1 cellular context compared by ENCODE assay signal in the genomic region with DNA sequence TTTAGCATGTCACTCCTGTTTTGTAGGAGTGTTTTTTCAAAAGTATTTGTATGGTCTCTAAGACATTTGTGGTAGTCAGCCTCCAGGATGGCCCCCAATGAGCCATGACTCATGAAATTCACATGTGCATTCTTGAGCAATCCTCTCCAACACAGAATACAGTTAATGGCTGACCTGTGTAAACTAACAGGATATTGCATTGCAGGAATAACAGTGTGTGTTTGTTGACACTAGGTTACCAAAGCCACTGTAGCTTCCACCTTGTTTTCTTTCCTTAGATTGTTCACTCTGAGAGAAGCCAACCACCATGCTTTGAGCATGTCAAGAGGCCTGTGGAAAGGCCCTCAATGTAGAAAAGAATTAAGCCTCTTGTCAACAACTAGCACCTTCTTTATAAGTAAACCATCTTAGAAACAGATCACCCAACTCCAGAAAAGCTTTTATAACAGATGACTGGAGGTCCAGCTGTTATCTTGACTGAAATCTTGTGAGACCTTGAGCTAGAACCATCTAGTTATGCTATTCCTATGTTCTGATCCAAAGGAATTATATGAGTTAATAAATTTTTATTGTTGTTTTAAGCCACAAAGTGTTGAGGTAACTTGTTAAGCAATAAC.
TF ChIP-seq lines count a peak whose summit lies in the region.

No MANE protein-coding gene starts in this region.

TF ChIP-seq in HepG2, 621 proteins besides CTCF, POLR2A, EP300 and RAD21 (continued from another document and continues in another):
- peak; percentile 89; the same call in 1 of the 2 replicates for TF ChIP-seq ETV5 (CRISPR knock-in tag; IDR thresholded peaks at IDR 0.05; ENCODE audit: borderline replicate concordance)
- TF ChIP-seq, protein P1, sequence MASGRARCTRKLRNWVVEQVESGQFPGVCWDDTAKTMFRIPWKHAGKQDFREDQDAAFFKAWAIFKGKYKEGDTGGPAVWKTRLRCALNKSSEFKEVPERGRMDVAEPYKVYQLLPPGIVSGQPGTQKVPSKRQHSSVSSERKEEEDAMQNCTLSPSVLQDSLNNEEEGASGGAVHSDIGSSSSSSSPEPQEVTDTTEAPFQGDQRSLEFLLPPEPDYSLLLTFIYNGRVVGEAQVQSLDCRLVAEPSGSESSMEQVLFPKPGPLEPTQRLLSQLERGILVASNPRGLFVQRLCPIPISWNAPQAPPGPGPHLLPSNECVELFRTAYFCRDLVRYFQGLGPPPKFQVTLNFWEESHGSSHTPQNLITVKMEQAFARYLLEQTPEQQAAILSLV (CRISPR knock-in tag; IDR thresholded peaks at IDR 0.05; ENCODE audit: borderline replicate concordance), result no peak
- peak; percentile 74; the same call in 1 of the 2 replicates for TF ChIP-seq BRD4 (CRISPR knock-in tag; IDR thresholded peaks at IDR 0.05)
- TF ChIP-seq DNMT3B (CRISPR knock-in tag; conservative IDR thresholded peaks at IDR 0.05), result peak; percentile 73; the same call in 1 of the 2 replicates
- TF ChIP-seq KLF9 (CRISPR knock-in tag; IDR thresholded peaks at IDR 0.05; ENCODE audit: low read depth), result no peak
- no peak for TF ChIP-seq ZBTB42 (CRISPR knock-in tag; IDR thresholded peaks at IDR 0.05)
- no peak for TF ChIP-seq NFE2L1 (CRISPR knock-in tag; IDR thresholded peaks at IDR 0.05; ENCODE audit: borderline replicate concordance)
- no peak for TF ChIP-seq ZNF496 (CRISPR knock-in tag; IDR thresholded peaks at IDR 0.05; ENCODE audit: insufficient replicate concordance)
- peak; percentile 88 for TF ChIP-seq THAP11 (CRISPR knock-in tag; IDR thresholded peaks at IDR 0.05)
- TF ChIP-seq ZBTB7B (CRISPR knock-in tag; IDR thresholded peaks at IDR 0.05), result 0 out of 2 replicates have a peak, but pooled peaks have one; percentile 28
- peak; percentile 91 for TF ChIP-seq MAX (IDR thresholded peaks at IDR 0.05)
- peak; percentile 32; the same call in 1 of the 2 replicates for TF ChIP-seq NCOR1 (IDR thresholded peaks at IDR 0.05; ENCODE audit: borderline replicate concordance, low read length)
- TF ChIP-seq PCBP1 (IDR thresholded peaks at IDR 0.05; ENCODE audit: borderline replicate concordance, low read depth, low read length), result no peak
- no peak for TF ChIP-seq ZNF616 (CRISPR knock-in tag; IDR thresholded peaks at IDR 0.05; ENCODE audit: low read depth)
- peak; percentile 76 for TF ChIP-seq HNF4A (CRISPR knock-in tag; IDR thresholded peaks at IDR 0.05)
- no peak for TF ChIP-seq MYNN (CRISPR knock-in tag; IDR thresholded peaks at IDR 0.05; ENCODE audit: low read depth)
- TF ChIP-seq RFXANK (CRISPR knock-in tag; IDR thresholded peaks at IDR 0.05), result peak; percentile 48; the same call in 1 of the 2 replicates
- peak; percentile 90; the same call in 1 of the 2 replicates for TF ChIP-seq SALL1 (CRISPR knock-in tag; IDR thresholded peaks at IDR 0.05)
- TF ChIP-seq ZNF160 (CRISPR knock-in tag; IDR thresholded peaks at IDR 0.05), result no peak
- no peak for TF ChIP-seq XRCC5 (optimal IDR thresholded peaks at IDR 0.05; ENCODE audit: low read length)
- TF ChIP-seq MIER3 (CRISPR knock-in tag; IDR thresholded peaks at IDR 0.05; ENCODE audit: borderline replicate concordance), result peak; percentile 99
- peak; percentile 99 for TF ChIP-seq CEBPG (CRISPR knock-in tag; IDR thresholded peaks at IDR 0.05)
- TF ChIP-seq, protein P2, sequence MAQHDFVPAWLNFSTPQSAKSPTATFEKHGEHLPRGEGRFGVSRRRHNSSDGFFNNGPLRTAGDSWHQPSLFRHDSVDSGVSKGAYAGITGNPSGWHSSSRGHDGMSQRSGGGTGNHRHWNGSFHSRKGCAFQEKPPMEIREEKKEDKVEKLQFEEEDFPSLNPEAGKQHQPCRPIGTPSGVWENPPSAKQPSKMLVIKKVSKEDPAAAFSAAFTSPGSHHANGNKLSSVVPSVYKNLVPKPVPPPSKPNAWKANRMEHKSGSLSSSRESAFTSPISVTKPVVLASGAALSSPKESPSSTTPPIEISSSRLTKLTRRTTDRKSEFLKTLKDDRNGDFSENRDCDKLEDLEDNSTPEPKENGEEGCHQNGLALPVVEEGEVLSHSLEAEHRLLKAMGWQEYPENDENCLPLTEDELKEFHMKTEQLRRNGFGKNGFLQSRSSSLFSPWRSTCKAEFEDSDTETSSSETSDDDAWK (CRISPR knock-in tag; IDR thresholded peaks at IDR 0.05), result no peak
- TF ChIP-seq TBX3 (IDR thresholded peaks at IDR 0.05; ENCODE audit: borderline replicate concordance), result peak; percentile 72; the same call in 1 of the 2 replicates
- TF ChIP-seq GZF1 (CRISPR knock-in tag; IDR thresholded peaks at IDR 0.05), result no peak
- peak; percentile 60; the same call in 1 of the 2 replicates for TF ChIP-seq ZNF34 (CRISPR knock-in tag; IDR thresholded peaks at IDR 0.05; ENCODE audit: borderline replicate concordance)
- no peak for TF ChIP-seq ATF7 (IDR thresholded peaks at IDR 0.05)
- no peak for TF ChIP-seq ATF7 (CRISPR knock-in tag; IDR thresholded peaks at IDR 0.05)
- peak; percentile 86; the same call in 1 of the 2 replicates for TF ChIP-seq HOXD1 (CRISPR knock-in tag; IDR thresholded peaks at IDR 0.05)
- no peak for TF ChIP-seq ZNF740 (CRISPR knock-in tag; IDR thresholded peaks at IDR 0.05)
- TF ChIP-seq MED13 (CRISPR knock-in tag; IDR thresholded peaks at IDR 0.05), result peak; percentile 54; the same call in 1 of the 2 replicates
- peak; percentile 86 for TF ChIP-seq FOXA1 (IDR thresholded peaks at IDR 0.05)
- TF ChIP-seq FOXA1 (CRISPR knock-in tag; IDR thresholded peaks at IDR 0.05), result peak; percentile 98
- TF ChIP-seq ZMAT3 (CRISPR knock-in tag; conservative IDR thresholded peaks at IDR 0.05), result 0 out of 2 replicates have a peak, but pooled peaks have one; percentile 38
- TF ChIP-seq RFX3 (CRISPR knock-in tag; IDR thresholded peaks at IDR 0.05), result peak; percentile 58; the same call in 1 of the 2 replicates
- TF ChIP-seq SALL2 (CRISPR knock-in tag; IDR thresholded peaks at IDR 0.05), result 0 out of 2 replicates have a peak, but pooled peaks have one; percentile 33
- no peak for TF ChIP-seq EZH2 (conservative IDR thresholded peaks at IDR 0.05; ENCODE audit: low read depth, low read length)
- TF ChIP-seq ZNF333 (CRISPR knock-in tag; IDR thresholded peaks at IDR 0.05; ENCODE audit: borderline replicate concordance), result no peak
- TF ChIP-seq STAG1 (CRISPR knock-in tag; IDR thresholded peaks at IDR 0.05), result peak; percentile 11; the same call in 1 of the 2 replicates
- peak; percentile 88 for TF ChIP-seq MXD4 (CRISPR knock-in tag; IDR thresholded peaks at IDR 0.05)
- 0 out of 2 replicates have a peak, but pooled peaks have one; percentile 51 for TF ChIP-seq CBFB (CRISPR knock-in tag; IDR thresholded peaks at IDR 0.05)
- TF ChIP-seq HHEX (CRISPR knock-in tag; IDR thresholded peaks at IDR 0.05), result peak; percentile 75
- no peak for TF ChIP-seq NR1H2 (CRISPR knock-in tag; IDR thresholded peaks at IDR 0.05; ENCODE audit: borderline replicate concordance, low read depth)
- TF ChIP-seq ZKSCAN8 (CRISPR knock-in tag; IDR thresholded peaks at IDR 0.05; ENCODE audit: borderline replicate concordance), result peak; percentile 93
- no peak for TF ChIP-seq ZNF572 (CRISPR knock-in tag; IDR thresholded peaks at IDR 0.05)
- no peak for TF ChIP-seq ATM (IDR thresholded peaks at IDR 0.05; ENCODE audit: borderline replicate concordance)
- peak; percentile 81; the same call in 1 of the 2 replicates for TF ChIP-seq KLF11 (CRISPR knock-in tag; IDR thresholded peaks at IDR 0.05)
- TF ChIP-seq CC2D1A (CRISPR knock-in tag; IDR thresholded peaks at IDR 0.05), result no peak
- TF ChIP-seq ZBTB7A (CRISPR knock-in tag; IDR thresholded peaks at IDR 0.05), result no peak
- TF ChIP-seq KLF15 (CRISPR knock-in tag; IDR thresholded peaks at IDR 0.05; ENCODE audit: borderline replicate concordance), result no peak
- no peak for TF ChIP-seq ZBTB2 (CRISPR knock-in tag; IDR thresholded peaks at IDR 0.05; ENCODE audit: low read depth)
- TF ChIP-seq ZNF549 (CRISPR knock-in tag; IDR thresholded peaks at IDR 0.05), result no peak
- TF ChIP-seq POLR2G (IDR thresholded peaks at IDR 0.05; ENCODE audit: low read depth, low read length), result no peak
- no peak for TF ChIP-seq ZC3H4 (CRISPR knock-in tag; IDR thresholded peaks at IDR 0.05; ENCODE audit: borderline replicate concordance)
- TF ChIP-seq PHF20 (CRISPR knock-in tag; IDR thresholded peaks at IDR 0.05), result no peak
- TF ChIP-seq, protein P3, sequence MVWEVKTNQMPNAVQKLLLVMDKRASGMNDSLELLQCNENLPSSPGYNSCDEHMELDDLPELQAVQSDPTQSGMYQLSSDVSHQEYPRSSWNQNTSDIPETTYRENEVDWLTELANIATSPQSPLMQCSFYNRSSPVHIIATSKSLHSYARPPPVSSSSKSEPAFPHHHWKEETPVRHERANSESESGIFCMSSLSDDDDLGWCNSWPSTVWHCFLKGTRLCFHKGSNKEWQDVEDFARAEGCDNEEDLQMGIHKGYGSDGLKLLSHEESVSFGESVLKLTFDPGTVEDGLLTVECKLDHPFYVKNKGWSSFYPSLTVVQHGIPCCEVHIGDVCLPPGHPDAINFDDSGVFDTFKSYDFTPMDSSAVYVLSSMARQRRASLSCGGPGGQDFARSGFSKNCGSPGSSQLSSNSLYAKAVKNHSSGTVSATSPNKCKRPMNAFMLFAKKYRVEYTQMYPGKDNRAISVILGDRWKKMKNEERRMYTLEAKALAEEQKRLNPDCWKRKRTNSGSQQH (CRISPR knock-in tag; IDR thresholded peaks at IDR 0.05; ENCODE audit: low read depth), result 0 out of 2 replicates have a peak, but pooled peaks have one; percentile 49
- peak; percentile 98 for TF ChIP-seq KDM4B (CRISPR knock-in tag; IDR thresholded peaks at IDR 0.05)
- TF ChIP-seq ZNF564 (CRISPR knock-in tag; IDR thresholded peaks at IDR 0.05), result 0 out of 2 replicates have a peak, but pooled peaks have one; percentile 41
- peak; percentile 60; the same call in 1 of the 2 replicates for TF ChIP-seq BHLHE40 (IDR thresholded peaks at IDR 0.05; ENCODE audit: low read length)
- peak; percentile 78; the same call in 1 of the 2 replicates for TF ChIP-seq ZMYM2 (CRISPR knock-in tag; IDR thresholded peaks at IDR 0.05)
- no peak for TF ChIP-seq NBN (conservative IDR thresholded peaks at IDR 0.05)
- TF ChIP-seq FOXC1 (CRISPR knock-in tag; IDR thresholded peaks at IDR 0.05; ENCODE audit: borderline replicate concordance), result no peak
- peak; percentile 53; the same call in 1 of the 2 replicates for TF ChIP-seq KMT2A (CRISPR knock-in tag; IDR thresholded peaks at IDR 0.05)
- no peak; the same call in 1 of the 2 replicates for TF ChIP-seq RARG (CRISPR knock-in tag; IDR thresholded peaks at IDR 0.05; ENCODE audit: low read depth)
- TF ChIP-seq ZNF24 (IDR thresholded peaks at IDR 0.05), result peak; percentile 72; the same call in 1 of the 2 replicates
- no peak for TF ChIP-seq IRX3 (CRISPR knock-in tag; IDR thresholded peaks at IDR 0.05; ENCODE audit: borderline replicate concordance, low read depth)
- TF ChIP-seq ZNF180 (CRISPR knock-in tag; IDR thresholded peaks at IDR 0.05; ENCODE audit: borderline replicate concordance, low read depth), result no peak
- peak; percentile 74; the same call in 1 of the 2 replicates for TF ChIP-seq PPARG (CRISPR knock-in tag; conservative IDR thresholded peaks at IDR 0.05)
- TF ChIP-seq, protein P4, sequence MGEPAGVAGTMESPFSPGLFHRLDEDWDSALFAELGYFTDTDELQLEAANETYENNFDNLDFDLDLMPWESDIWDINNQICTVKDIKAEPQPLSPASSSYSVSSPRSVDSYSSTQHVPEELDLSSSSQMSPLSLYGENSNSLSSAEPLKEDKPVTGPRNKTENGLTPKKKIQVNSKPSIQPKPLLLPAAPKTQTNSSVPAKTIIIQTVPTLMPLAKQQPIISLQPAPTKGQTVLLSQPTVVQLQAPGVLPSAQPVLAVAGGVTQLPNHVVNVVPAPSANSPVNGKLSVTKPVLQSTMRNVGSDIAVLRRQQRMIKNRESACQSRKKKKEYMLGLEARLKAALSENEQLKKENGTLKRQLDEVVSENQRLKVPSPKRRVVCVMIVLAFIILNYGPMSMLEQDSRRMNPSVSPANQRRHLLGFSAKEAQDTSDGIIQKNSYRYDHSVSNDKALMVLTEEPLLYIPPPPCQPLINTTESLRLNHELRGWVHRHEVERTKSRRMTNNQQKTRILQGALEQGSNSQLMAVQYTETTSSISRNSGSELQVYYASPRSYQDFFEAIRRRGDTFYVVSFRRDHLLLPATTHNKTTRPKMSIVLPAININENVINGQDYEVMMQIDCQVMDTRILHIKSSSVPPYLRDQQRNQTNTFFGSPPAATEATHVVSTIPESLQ (CRISPR knock-in tag; conservative IDR thresholded peaks at IDR 0.05), result 0 out of 2 replicates have a peak, but pooled peaks have one; percentile 72
- no peak for TF ChIP-seq HDAC6 (IDR thresholded peaks at IDR 0.05; ENCODE audit: low read depth, low read length)
- TF ChIP-seq IKZF1 (IDR thresholded peaks at IDR 0.05), result no peak
- peak; percentile 98 for TF ChIP-seq IRF2 (CRISPR knock-in tag; IDR thresholded peaks at IDR 0.05)
- no peak for TF ChIP-seq PAF1 (CRISPR knock-in tag; IDR thresholded peaks at IDR 0.05)
- TF ChIP-seq ZNF850 (CRISPR knock-in tag; conservative IDR thresholded peaks at IDR 0.05), result no peak
- TF ChIP-seq, protein P5, sequence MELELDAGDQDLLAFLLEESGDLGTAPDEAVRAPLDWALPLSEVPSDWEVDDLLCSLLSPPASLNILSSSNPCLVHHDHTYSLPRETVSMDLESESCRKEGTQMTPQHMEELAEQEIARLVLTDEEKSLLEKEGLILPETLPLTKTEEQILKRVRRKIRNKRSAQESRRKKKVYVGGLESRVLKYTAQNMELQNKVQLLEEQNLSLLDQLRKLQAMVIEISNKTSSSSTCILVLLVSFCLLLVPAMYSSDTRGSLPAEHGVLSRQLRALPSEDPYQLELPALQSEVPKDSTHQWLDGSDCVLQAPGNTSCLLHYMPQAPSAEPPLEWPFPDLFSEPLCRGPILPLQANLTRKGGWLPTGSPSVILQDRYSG (CRISPR knock-in tag; IDR thresholded peaks at IDR 0.05), result no peak
- TF ChIP-seq MED8 (CRISPR knock-in tag; IDR thresholded peaks at IDR 0.05; ENCODE audit: insufficient replicate concordance), result no peak
- TF ChIP-seq ZNF331 (CRISPR knock-in tag; IDR thresholded peaks at IDR 0.05), result peak; percentile 98
